In the genomic region with DNA sequence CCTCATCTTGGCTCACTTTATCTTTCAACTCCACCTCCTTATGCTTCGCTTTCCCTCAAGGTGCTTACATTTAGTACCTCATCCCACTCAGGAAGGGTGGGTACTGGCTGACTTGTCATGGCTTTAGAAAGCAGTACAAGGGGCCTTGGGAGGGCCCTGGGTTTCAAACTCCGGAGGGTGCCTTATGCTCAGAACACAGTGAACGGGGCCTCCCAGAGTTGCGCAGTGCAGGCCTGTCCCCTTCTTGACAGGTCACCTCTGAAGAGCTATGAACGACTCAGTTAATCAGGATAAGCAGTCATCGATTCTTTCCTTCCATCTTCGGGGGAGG, we compare ENCODE assay signal across 35 cellular contexts. TPM values are rescaled to one million over a fixed set of nuclear protein-coding genes. Genes with fewer than 3 reads are reported as not detected.
"Had no signal": no experiment of that assay in that cellular context is flagged by ENCODE, and none has a peak within 500 bp of the region (broad histone marks: within the 10 kb centered on the region; RNA-seq: fewer than 3 reads in every experiment).

No MANE protein-coding gene starts in this region.

- H3K27ac Mint-ChIP-seq: activated CD4-positive, alpha-beta memory T cell treated with anti-CD3 and anti-CD28 coated beads for 36 hours; activated CD4-positive, alpha-beta T cell treated with anti-CD3 and anti-CD28 coated beads for 36 hours; activated CD4-positive, alpha-beta T cell treated with anti-CD3 and anti-CD28 coated beads, Interleukin-2, amount 10 ng/mL, durations not matched to agents 24 days and 14 days; activated CD8-positive, alpha-beta memory T cell treated with anti-CD3 and anti-CD28 coated beads, Interleukin-2, amount 10 ng/mL, durations not matched to agents 7 days and 5 days; activated CD8-positive, alpha-beta T cell treated with anti-CD3 and anti-CD28 coated beads, Interleukin-2, amount 10 ng/mL, durations not matched to agents 7 days and 5 days; activated naive CD8-positive, alpha-beta T cell treated with anti-CD3 and anti-CD28 coated beads, Interleukin-2, amount 10 ng/mL, durations not matched to agents 7 days and 5 days; activated T-helper 17 cell treated with anti-CD3 and anti-CD28 coated beads, Interleukin-2, amount 50 U/mL, for 72 hours; T-cell; T-helper 1 cell treated with Interleukin-12 subunit alpha and Interleukin-12 subunit beta and Interleukin-4 antibody, amounts not matched to agents 30 μg/mL and 1 μg/mL, for 36 hours; T-helper 2 cell treated with Interferon-gamma antibody and Interleukin-4, amounts not matched to agents 5 μg/mL and 100 μg/mL, for 36 hours had no signal

- H3K9me3 ChIP-seq: ascending aorta, breast epithelium, esophagus muscularis mucosa, gastrocnemius medialis, heart left ventricle had no signal

- H3K4me1 ChIP-seq: breast epithelium had no signal

- ATAC-seq: activated CD4-positive, alpha-beta T cell treated with anti-CD3 and anti-CD28 coated beads for 36 hours; activated CD8-positive, alpha-beta memory T cell treated with anti-CD3 and anti-CD28 coated beads, Interleukin-2, amount 10 ng/mL, durations not matched to agents 7 days and 5 days; activated CD8-positive, alpha-beta T cell treated with anti-CD3 and anti-CD28 coated beads, Interleukin-2, amount 10 ng/mL, durations not matched to agents 7 days and 5 days; activated naive CD4-positive, alpha-beta T cell treated with anti-CD3 and anti-CD28 coated beads, Interleukin-2, amount 50 U/mL, for 72 hours; activated T-cell treated with anti-CD3 and anti-CD28 coated beads, Interleukin-2, amount 50 U/mL, for 4 hours; activated T-helper 17 cell treated with anti-CD3 and anti-CD28 coated beads, Interleukin-2, amount 50 U/mL, for 72 hours; effector memory CD8-positive, alpha-beta T cell; foreskin keratinocyte; gastrocnemius medialis; heart left ventricle; T-cell had no signal

- H3K4me3 Mint-ChIP-seq: activated CD4-positive, alpha-beta memory T cell treated with anti-CD3 and anti-CD28 coated beads for 36 hours; activated CD4-positive, alpha-beta T cell treated with anti-CD3 and anti-CD28 coated beads for 36 hours; activated CD4-positive, alpha-beta T cell treated with anti-CD3 and anti-CD28 coated beads, Interleukin-2, amount 10 ng/mL, durations not matched to agents 24 days and 14 days; activated CD8-positive, alpha-beta memory T cell treated with anti-CD3 and anti-CD28 coated beads, Interleukin-2, amount 10 ng/mL, durations not matched to agents 7 days and 5 days; activated CD8-positive, alpha-beta T cell treated with anti-CD3 and anti-CD28 coated beads, Interleukin-2, amount 10 ng/mL, durations not matched to agents 7 days and 5 days; activated naive CD4-positive, alpha-beta T cell treated with anti-CD3 and anti-CD28 coated beads, Interleukin-2, amount 10 ng/mL, durations not matched to agents 7 days and 5 days; activated naive CD8-positive, alpha-beta T cell treated with anti-CD3 and anti-CD28 coated beads, Interleukin-2, amount 10 ng/mL, durations not matched to agents 7 days and 5 days; activated T-cell treated with anti-CD3 and anti-CD28 coated beads, Interleukin-2, amount 50 U/mL, for 4 hours; activated T-helper 17 cell treated with anti-CD3 and anti-CD28 coated beads, Interleukin-2, amount 50 U/mL, for 72 hours; effector memory CD8-positive, alpha-beta T cell; T-cell; T-helper 1 cell treated with Interleukin-12 subunit alpha and Interleukin-12 subunit beta and Interleukin-4 antibody, amounts not matched to agents 30 μg/mL and 1 μg/mL, for 36 hours; T-helper 2 cell treated with Interferon-gamma antibody and Interleukin-4, amounts not matched to agents 5 μg/mL and 100 μg/mL, for 36 hours had no signal

- H3K27me3 ChIP-seq: ascending aorta, breast epithelium, cardiac muscle cell, esophagus muscularis mucosa, foreskin keratinocyte, gastrocnemius medialis, heart left ventricle had no signal

- H3K27ac ChIP-seq: ascending aorta, breast epithelium, cardiac muscle cell, esophagus muscularis mucosa, foreskin keratinocyte, gastrocnemius medialis, heart left ventricle had no signal

- H3K4me3 ChIP-seq: ascending aorta, breast epithelium, cardiac muscle cell, esophagus muscularis mucosa, gastrocnemius medialis, heart left ventricle had no signal

- DNase-seq: activated CD4-positive, alpha-beta memory T cell treated with anti-CD3 and anti-CD28 coated beads for 36 hours; activated CD4-positive, alpha-beta T cell treated with anti-CD3 and anti-CD28 coated beads for 36 hours; activated CD4-positive, alpha-beta T cell treated with anti-CD3 and anti-CD28 coated beads, Interleukin-2, amount 10 ng/mL, durations not matched to agents 24 days and 14 days; activated CD4-positive, CD25-positive, alpha-beta regulatory T cell; activated CD4-positive, CD25-positive, alpha-beta regulatory T cell treated with anti-CD3 and anti-CD28 coated beads, Interleukin-2, amount 50 U/mL, for 72 hours; activated CD8-positive, alpha-beta memory T cell treated with anti-CD3 and anti-CD28 coated beads, Interleukin-2, amount 10 ng/mL, durations not matched to agents 7 days and 5 days; activated CD8-positive, alpha-beta memory T cell treated with anti-CD3 and anti-CD28 coated beads, Interleukin-2, amount 50 U/mL, for 4 hours; activated CD8-positive, alpha-beta T cell treated with anti-CD3 and anti-CD28 coated beads, Interleukin-2, amount 10 ng/mL, durations not matched to agents 7 days and 5 days; activated gamma-delta T cell; activated naive CD4-positive, alpha-beta T cell; activated naive CD4-positive, alpha-beta T cell treated with anti-CD3 and anti-CD28 coated beads, Interleukin-2, amount 10 ng/mL, durations not matched to agents 7 days and 5 days; activated naive CD8-positive, alpha-beta T cell treated with anti-CD3 and anti-CD28 coated beads, Interleukin-2, amount 10 ng/mL, durations not matched to agents 7 days and 5 days; activated T-cell treated with anti-CD3 and anti-CD28 coated beads, Interleukin-2, amount 50 U/mL, for 4 hours; central memory CD4-positive, alpha-beta T cell; cortex of kidney; dermis blood vessel endothelial cell; effector CD4-positive, alpha-beta T cell; effector memory CD8-positive, alpha-beta T cell; erythroblast; foreskin keratinocyte; gastrocnemius medialis; glutamatergic neuron; heart left ventricle; SW 1271; T-cell; T1000 had no signal

- H3K27me3 Mint-ChIP-seq: activated CD4-positive, alpha-beta memory T cell treated with anti-CD3 and anti-CD28 coated beads for 36 hours; activated CD4-positive, alpha-beta T cell treated with anti-CD3 and anti-CD28 coated beads for 36 hours; activated CD4-positive, alpha-beta T cell treated with anti-CD3 and anti-CD28 coated beads, Interleukin-2, amount 10 ng/mL, durations not matched to agents 24 days and 14 days; activated CD8-positive, alpha-beta memory T cell treated with anti-CD3 and anti-CD28 coated beads, Interleukin-2, amount 10 ng/mL, durations not matched to agents 7 days and 5 days; activated naive CD4-positive, alpha-beta T cell treated with anti-CD3 and anti-CD28 coated beads, Interleukin-2, amount 10 ng/mL, durations not matched to agents 7 days and 5 days; activated naive CD8-positive, alpha-beta T cell treated with anti-CD3 and anti-CD28 coated beads, Interleukin-2, amount 10 ng/mL, durations not matched to agents 7 days and 5 days; activated T-helper 17 cell treated with anti-CD3 and anti-CD28 coated beads, Interleukin-2, amount 50 U/mL, for 72 hours; effector memory CD8-positive, alpha-beta T cell; T-cell had no signal

- H3K9me3 Mint-ChIP-seq: activated CD4-positive, alpha-beta memory T cell treated with anti-CD3 and anti-CD28 coated beads for 36 hours; activated CD4-positive, alpha-beta T cell treated with anti-CD3 and anti-CD28 coated beads, Interleukin-2, amount 10 ng/mL, durations not matched to agents 24 days and 14 days; activated naive CD4-positive, alpha-beta T cell treated with anti-CD3 and anti-CD28 coated beads, Interleukin-2, amount 10 ng/mL, durations not matched to agents 7 days and 5 days; activated naive CD4-positive, alpha-beta T cell treated with anti-CD3 and anti-CD28 coated beads, Interleukin-2, amount 50 U/mL, for 72 hours; activated naive CD8-positive, alpha-beta T cell treated with anti-CD3 and anti-CD28 coated beads, Interleukin-2, amount 10 ng/mL, durations not matched to agents 7 days and 5 days; activated T-cell treated with anti-CD3 and anti-CD28 coated beads, Interleukin-2, amount 50 U/mL, for 4 hours; activated T-helper 17 cell treated with anti-CD3 and anti-CD28 coated beads, Interleukin-2, amount 50 U/mL, for 72 hours; brain; effector memory CD8-positive, alpha-beta T cell; T-cell; T-helper 1 cell treated with Interleukin-12 subunit alpha and Interleukin-12 subunit beta and Interleukin-4 antibody, amounts not matched to agents 30 μg/mL and 1 μg/mL, for 36 hours; T-helper 2 cell treated with Interferon-gamma antibody and Interleukin-4, amounts not matched to agents 5 μg/mL and 100 μg/mL, for 36 hours had no signal

RNA-seq across cellular contexts. Expression of a gene that starts 34.1 kb away (rescaled TPM):
- total RNA-seq: activated CD8-positive, alpha-beta T cell treated with anti-CD3 and anti-CD28 coated beads, Interleukin-2, amount 10 ng/mL, durations not matched to agents 7 days and 5 days; activated naive CD8-positive, alpha-beta T cell treated with anti-CD3 and anti-CD28 coated beads, Interleukin-2, amount 10 ng/mL, durations not matched to agents 7 days and 5 days; dermis blood vessel endothelial cell; foreskin keratinocyte; T-cell had no signal
- polyA plus RNA-seq: foreskin keratinocyte had no signal
